ENCODE assay signal across 1 cellular context in genomic region chr1:191498318-191498717, GRCh38.
TF ChIP-seq lines count a peak whose summit lies in the region.

No MANE protein-coding gene starts in this region.

TF ChIP-seq in WTC11, 78 proteins besides CTCF, POLR2A, EP300 and RAD21 (continued from another document):
- no peak for TF ChIP-seq AR (CRISPR knock-in tag; IDR thresholded peaks at IDR 0.05)
- TF ChIP-seq PRDM15 (CRISPR knock-in tag; IDR thresholded peaks at IDR 0.05) = no peak
- no peak for TF ChIP-seq ZNF232 (CRISPR knock-in tag; IDR thresholded peaks at IDR 0.05)
- TF ChIP-seq NFE2L1 (CRISPR knock-in tag; IDR thresholded peaks at IDR 0.05) = no peak
- TF ChIP-seq ZNF219 (CRISPR knock-in tag; IDR thresholded peaks at IDR 0.05; ENCODE audit: borderline replicate concordance) = no peak
- TF ChIP-seq ZBTB43 (CRISPR knock-in tag; IDR thresholded peaks at IDR 0.05) = no peak
- no peak for TF ChIP-seq NR1H2 (CRISPR knock-in tag; IDR thresholded peaks at IDR 0.05)
- no peak for TF ChIP-seq KAT7 (CRISPR knock-in tag; IDR thresholded peaks at IDR 0.05; ENCODE audit: borderline replicate concordance)
- TF ChIP-seq NR2C2 (CRISPR knock-in tag; IDR thresholded peaks at IDR 0.05) = no peak
